Comparison of ENCODE assay signal across 1 cellular context in genomic region chr14:49879683-49880204, GRCh38.
TF ChIP-seq lines count a peak whose summit lies in the region.

No MANE protein-coding gene starts in this region.

TF ChIP-seq in HepG2, 621 proteins besides CTCF, POLR2A, EP300 and RAD21 (continued from another document and continues in another):
- TF ChIP-seq TFAP4 (IDR thresholded peaks at IDR 0.05; ENCODE audit: borderline replicate concordance, low read depth) (peak; percentile 63; the same call in 1 of the 2 replicates), ZNF816 (CRISPR knock-in tag; IDR thresholded peaks at IDR 0.05; ENCODE audit: borderline replicate concordance) (no peak), HMGXB4 (CRISPR knock-in tag; IDR thresholded peaks at IDR 0.05; ENCODE audit: borderline replicate concordance in 1 of 2, low read depth in 1 of 2) (peak; percentile 63 to 80; a peak in 3 of 4 replicates), ZBTB7B (CRISPR knock-in tag; IDR thresholded peaks at IDR 0.05) (0 out of 2 replicates have a peak, but pooled peaks have one; percentile 24), NFAT5 (CRISPR knock-in tag; IDR thresholded peaks at IDR 0.05) (no peak), ZNF224 (CRISPR knock-in tag; IDR thresholded peaks at IDR 0.05) (no peak), HDAC1 (CRISPR knock-in tag; IDR thresholded peaks at IDR 0.05) (0 out of 2 replicates have a peak, but pooled peaks have one; percentile 23), HNF1A (IDR thresholded peaks at IDR 0.05; ENCODE audit: low read depth) (no peak), HNF1A (CRISPR knock-in tag; IDR thresholded peaks at IDR 0.05; ENCODE audit: borderline replicate concordance) (peak; percentile 30; the same call in 1 of the 2 replicates), THAP11 (CRISPR knock-in tag; IDR thresholded peaks at IDR 0.05) (peak; percentile 41; the same call in 1 of the 2 replicates), ZNF770 (CRISPR knock-in tag; IDR thresholded peaks at IDR 0.05) (peak; percentile 82), E2F2 (CRISPR knock-in tag; IDR thresholded peaks at IDR 0.05; ENCODE audit: borderline replicate concordance) (no peak), MYC (CRISPR knock-in tag; IDR thresholded peaks at IDR 0.05; ENCODE audit: borderline replicate concordance) (peak; percentile 12; the same call in 1 of the 2 replicates), ZNF691 (CRISPR knock-in tag; IDR thresholded peaks at IDR 0.05; ENCODE audit: borderline replicate concordance, low read depth) (peak; percentile 71; the same call in 1 of the 2 replicates), KDM5B (CRISPR knock-in tag; IDR thresholded peaks at IDR 0.05; ENCODE audit: borderline replicate concordance) (no peak), ZNF33A (CRISPR knock-in tag; IDR thresholded peaks at IDR 0.05; ENCODE audit: borderline replicate concordance) (peak; percentile 29; the same call in 1 of the 2 replicates), PRMT3 (CRISPR knock-in tag; IDR thresholded peaks at IDR 0.05; ENCODE audit: borderline replicate concordance, low read depth) (no peak), ZNF652 (CRISPR knock-in tag; IDR thresholded peaks at IDR 0.05; ENCODE audit: borderline replicate concordance, low read depth) (peak; percentile 26; the same call in 1 of the 2 replicates), RXRA (CRISPR knock-in tag; IDR thresholded peaks at IDR 0.05) (0 out of 2 replicates have a peak, but pooled peaks have one; percentile 16), ZBTB38 (CRISPR knock-in tag; IDR thresholded peaks at IDR 0.05) (0 out of 2 replicates have a peak, but pooled peaks have one; percentile 48), ZNF275 (CRISPR knock-in tag; IDR thresholded peaks at IDR 0.05; ENCODE audit: borderline replicate concordance) (no peak), MEIS2 (CRISPR knock-in tag; IDR thresholded peaks at IDR 0.05) (0 out of 2 replicates have a peak, but pooled peaks have one; percentile 22), HES4 (CRISPR knock-in tag; IDR thresholded peaks at IDR 0.05; ENCODE audit: borderline replicate concordance) (no peak), THYN1 (CRISPR knock-in tag; IDR thresholded peaks at IDR 0.05; ENCODE audit: borderline replicate concordance, low read depth) (no peak), PPARG (CRISPR knock-in tag; conservative IDR thresholded peaks at IDR 0.05) (no peak; the same call in 1 of the 2 replicates), PHF8 (CRISPR knock-in tag; IDR thresholded peaks at IDR 0.05) (peak; percentile 29; the same call in 1 of the 2 replicates), YEATS4 (CRISPR knock-in tag; IDR thresholded peaks at IDR 0.05; ENCODE audit: borderline replicate concordance) (0 out of 2 replicates have a peak, but pooled peaks have one; percentile 27), ARNT (IDR thresholded peaks at IDR 0.05) (no peak), KDM1A (CRISPR knock-in tag; IDR thresholded peaks at IDR 0.05) (0 out of 2 replicates have a peak, but pooled peaks have one; percentile 31), MED13 (CRISPR knock-in tag; IDR thresholded peaks at IDR 0.05) (no peak), MIER3 (CRISPR knock-in tag; IDR thresholded peaks at IDR 0.05; ENCODE audit: borderline replicate concordance) (peak; percentile 36; the same call in 1 of the 2 replicates), FOXO4 (CRISPR knock-in tag; conservative IDR thresholded peaks at IDR 0.05) (0 out of 2 replicates have a peak, but pooled peaks have one; percentile 66), ZBTB44 (CRISPR knock-in tag; IDR thresholded peaks at IDR 0.05) (no peak), ZNF205 (CRISPR knock-in tag; IDR thresholded peaks at IDR 0.05) (peak; percentile 82; the same call in 1 of the 2 replicates), ZNF331 (CRISPR knock-in tag; IDR thresholded peaks at IDR 0.05) (peak; percentile 55), SMC3 (IDR thresholded peaks at IDR 0.05; ENCODE audit: low read length) (peak; percentile 93)
